ENCODE assay signal across 9 cellular contexts in the genomic region with DNA sequence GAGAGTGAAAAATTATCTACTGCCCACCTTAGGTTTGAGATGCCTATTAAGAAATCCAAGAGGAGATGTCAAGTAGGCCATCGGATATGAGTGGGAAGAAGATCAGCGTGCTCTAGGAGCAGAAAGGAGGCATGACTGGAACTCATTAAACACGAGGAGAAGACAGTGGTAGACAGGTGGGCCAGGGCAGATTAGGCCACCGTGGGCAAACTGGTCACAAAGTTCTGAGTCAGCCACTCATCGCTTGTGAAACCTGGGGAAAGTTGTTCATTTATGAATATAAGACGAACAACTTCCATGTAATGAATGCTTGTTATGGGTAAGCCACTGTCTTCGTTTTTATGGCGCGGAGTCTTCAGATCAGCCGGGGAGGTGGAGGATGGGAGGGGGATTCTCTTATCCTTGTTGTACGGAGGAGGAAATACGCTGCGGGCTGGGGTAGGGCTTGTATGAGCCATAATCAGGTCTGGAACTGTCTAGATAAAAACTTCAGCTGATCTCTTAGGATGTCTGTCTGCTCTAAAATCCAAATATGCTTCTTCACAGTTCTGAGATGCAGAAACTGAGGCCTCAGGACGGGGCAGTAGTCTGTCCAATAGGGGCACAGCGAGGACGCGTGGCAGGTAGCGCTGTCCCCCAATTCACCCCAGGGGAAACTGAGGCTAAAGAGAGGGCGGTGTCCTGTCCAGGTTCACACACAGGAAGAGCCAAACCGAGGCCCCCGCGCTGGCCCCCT. TPM values are rescaled to one million over a fixed set of nuclear protein-coding genes. Genes with fewer than 3 reads are reported as not detected.
DNase-seq lines count a peak whose midpoint lies in the region; ATAC-seq and TF ChIP-seq lines count a peak whose summit lies in the region.
"Had no signal": no experiment of that assay in that cellular context is flagged by ENCODE, and none has a peak within 500 bp of the region (broad histone marks: within the 10 kb centered on the region; RNA-seq: fewer than 3 reads in every experiment).

No MANE protein-coding gene starts in this region.

- peak overlapping the region; percentile 87 to 98 (median 94) for H3K4me3 Mint-ChIP-seq in CD4-positive, alpha-beta memory T cell
- H3K4me3 Mint-ChIP-seq in MCF 10A (ENCODE audit: unreplicated experiment) (peak overlapping the region; percentile 83), mesothelial cell of epicardium (peak overlapping the region; percentile 85)

- TSS peak; percentile 76 for BruUV-seq in MCF 10A (replicated peaks; lab: Mats Ljungman, UMichigan)

- H3K9me3 Mint-ChIP-seq in CD4-positive, alpha-beta memory T cell = no peaks in the 10 kb centered on the region
- H3K9me3 Mint-ChIP-seq in MCF 10A (ENCODE audit: unreplicated experiment) (no peaks in the 10 kb centered on the region), mesothelial cell of epicardium (no peaks in the 10 kb centered on the region)

- no peaks in the 10 kb centered on the region for H3K27me3 Mint-ChIP-seq in CD4-positive, alpha-beta memory T cell
- H3K27me3 Mint-ChIP-seq in MCF 10A (ENCODE audit: insufficient read depth, unreplicated experiment) (no peaks in the 10 kb centered on the region), mesothelial cell of epicardium (ENCODE audit: low read depth) (no peaks in the 10 kb centered on the region)

- H3K27ac Mint-ChIP-seq in CD4-positive, alpha-beta memory T cell = peak overlapping the region; percentile 89 to 98 (median 96)
- H3K27ac Mint-ChIP-seq in MCF 10A (ENCODE audit: low read depth, unreplicated experiment) (peak overlapping the region; percentile 86), mesothelial cell of epicardium (peak overlapping the region; percentile 90)

- POLR2A ChIA-PET in CD4-positive, alpha-beta memory T cell (lab: Charles Lee; ENCODE audit: partially characterized antibody) = interaction anchor here (1.4 to 3.9 kb wide), 3 partner anchors 15 to 540 kb away, joined by 4 to 64 read pairs (median 5); a partner anchor contains a TSS
- POLR2A ChIA-PET in MCF 10A (lab: Yijun Ruan, JAX) = interaction anchor here (1.0 to 2.0 kb wide), 6 partner anchors 8 to 113 kb away, joined by 3 to 10 read pairs (median 7); a partner anchor contains a TSS

- no peak for DNase-seq in CD4-positive, alpha-beta memory T cell
- DNase-seq in LHCN-M2 (ENCODE audit: low read depth) = peak; percentile 49
- no peak for DNase-seq in MCF 10A (ENCODE audit: unreplicated experiment)
- no peak for DNase-seq in mesothelial cell of epicardium (ENCODE audit: low spot score in 2 of 2, unreplicated experiment in 2 of 2)
- no peak for DNase-seq in CD1c-positive myeloid dendritic cell (ENCODE audit: extremely low spot score)
- DNase-seq in glomerular visceral epithelial cell (ENCODE audit: extremely low spot score) = no peak
- no peak for DNase-seq in cerebellar nuclear complex (lab: John Stamatoyannopoulos, UW)

- ATAC-seq in GM18511 (IDR thresholded peaks at IDR 0.05; ENCODE audit: unreplicated experiment) = no peak

- H3K36me3 ChIP-seq in CD4-positive, alpha-beta memory T cell (ENCODE audit: insufficient read depth, low read length) = no peaks in the 10 kb centered on the region

- H3K27me3 ChIP-seq in CD4-positive, alpha-beta memory T cell (ENCODE audit: insufficient read depth, low read length) = no peaks in the 10 kb centered on the region

- peak overlapping the region; percentile 71 to 96 for H3K4me3 ChIP-seq in CD4-positive, alpha-beta memory T cell (ENCODE audit: low read length in 2 of 2)

- peak overlapping the region; percentile 73 for H3K27ac ChIP-seq in CD4-positive, alpha-beta memory T cell (ENCODE audit: low read depth, low read length)

- H3K4me1 ChIP-seq in CD4-positive, alpha-beta memory T cell (ENCODE audit: insufficient read depth, low read length) = peaks cover 22% of the 10 kb centered on the region

- H3K4me1 Mint-ChIP-seq in CD4-positive, alpha-beta memory T cell = peaks cover 24 to 46% (median 33%) of the 10 kb centered on the region in 4 donors
- H3K4me1 Mint-ChIP-seq in MCF 10A (ENCODE audit: insufficient read depth, unreplicated experiment) = peaks cover 36% of the 10 kb centered on the region
- H3K4me1 Mint-ChIP-seq in mesothelial cell of epicardium = peaks cover 33% of the 10 kb centered on the region

- no peak for TF ChIP-seq CTCF in MCF 10A (IDR thresholded peaks at IDR 0.05; ENCODE audit: unreplicated experiment)
- no peak for TF ChIP-seq CTCF in mesothelial cell of epicardium (IDR thresholded peaks at IDR 0.05; ENCODE audit: unreplicated experiment)

- CTCF ChIA-PET in CD4-positive, alpha-beta memory T cell (lab: Charles Lee; ENCODE audit: partially characterized antibody) = interaction anchor here (1.0 to 1.3 kb wide), 2 partner anchors 21 to 35 kb away, joined by 3 to 5 read pairs; no protein-coding TSS in a partner anchor
- CTCF ChIA-PET in MCF 10A (lab: Yijun Ruan, JAX) = interaction anchor here (2.5 kb wide), 1 partner anchor 64 kb away, joined by 7 read pairs; no protein-coding TSS in a partner anchor

- peaks cover 0 to 4% of the 10 kb centered on the region in 2 donors for H3K36me3 Mint-ChIP-seq in CD4-positive, alpha-beta memory T cell
- H3K36me3 Mint-ChIP-seq in MCF 10A (ENCODE audit: insufficient read depth, unreplicated experiment) (no peaks in the 10 kb centered on the region), mesothelial cell of epicardium (no peaks in the 10 kb centered on the region)

- H3K9me3 ChIP-seq in CD4-positive, alpha-beta memory T cell (ENCODE audit: control insufficient read depth in 1 of 2, low read length in 2 of 2) = no peaks in the 10 kb centered on the region

- intact Hi-C loops in CD4-positive, alpha-beta memory T cell (cut with micrococcal nuclease) = loop anchor here (2.0 kb wide), 2 partner anchors 535 to 1101 kb away; a partner anchor contains a TSS
- intact Hi-C loops in MCF 10A (cut with micrococcal nuclease) = loop anchor here (1.0 to 5.0 kb wide), 5 partner anchors 19 to 1678 kb away; a partner anchor contains a TSS

RNA-seq across cellular contexts. Expression of a gene that starts 1.1 kb away (rescaled TPM):
- total RNA-seq in CD4-positive, alpha-beta memory T cell = 10 to 100 TPM; 33.2 to 42.8 TPM
- polyA plus RNA-seq in CD4-positive, alpha-beta memory T cell = 10 to 100 TPM in 1 of 2 donors, 1 to 10 TPM in 1; 6.2 to 20.8 TPM
- 35.4 and 42.6 TPM in 2 replicates for total RNA-seq in LHCN-M2 (2014; rRNA removed)
- 18.4 TPM for polyA plus RNA-seq in LHCN-M2 (2012)
- 26.6 and 28.1 TPM in 2 replicates for total RNA-seq in MCF 10A (2022)
- 61.3 to 66.1 TPM (median 63.6 TPM) in 3 replicates for total RNA-seq in mesothelial cell of epicardium

RNA-seq across cellular contexts. Expression of a gene that starts 18.9 kb away (rescaled TPM):
- 10 to 100 TPM; 29.6 to 34.1 TPM for total RNA-seq in CD4-positive, alpha-beta memory T cell
- polyA plus RNA-seq in CD4-positive, alpha-beta memory T cell = 1 to 10 TPM in 1 of 2 donors, under 1 TPM in 1; 0.67 to 3.1 TPM
- total RNA-seq in LHCN-M2 (2014; rRNA removed) (25.8 and 26.9 TPM in 2 replicates), MCF 10A (2022) (58.2 and 68.6 TPM in 2 replicates), mesothelial cell of epicardium (33.3 to 38.3 TPM (median 35.5 TPM) in 3 replicates)
- 27.7 TPM for polyA plus RNA-seq in LHCN-M2 (2012)

RNA-seq across cellular contexts. Expression of a gene that starts 35.8 kb away (rescaled TPM):
- total RNA-seq in CD4-positive, alpha-beta memory T cell = not detected
- polyA plus RNA-seq in CD4-positive, alpha-beta memory T cell = not detected
- total RNA-seq in LHCN-M2 (2014; rRNA removed) (not detected in 2 replicates), MCF 10A (2022) (not detected in 2 replicates), mesothelial cell of epicardium (not detected in 3 replicates)
- not detected for polyA plus RNA-seq in LHCN-M2 (2012)
- total RNA-seq: HT1080 had no signal

RNA-seq across cellular contexts. Expression of a gene that starts 57.6 kb away (rescaled TPM):
- not detected for total RNA-seq in CD4-positive, alpha-beta memory T cell
- not detected for polyA plus RNA-seq in CD4-positive, alpha-beta memory T cell
- total RNA-seq in LHCN-M2 (2014; rRNA removed) (not detected in 2 replicates), MCF 10A (2022) (not detected in 2 replicates), mesothelial cell of epicardium (0.13 TPM in 1 of 3 replicates, not detected in the others)
- 0.04 TPM for polyA plus RNA-seq in LHCN-M2 (2012)
- total RNA-seq: HT1080 had no signal
